Comparison of ENCODE assay signal across 13 cellular contexts in the genomic region with DNA sequence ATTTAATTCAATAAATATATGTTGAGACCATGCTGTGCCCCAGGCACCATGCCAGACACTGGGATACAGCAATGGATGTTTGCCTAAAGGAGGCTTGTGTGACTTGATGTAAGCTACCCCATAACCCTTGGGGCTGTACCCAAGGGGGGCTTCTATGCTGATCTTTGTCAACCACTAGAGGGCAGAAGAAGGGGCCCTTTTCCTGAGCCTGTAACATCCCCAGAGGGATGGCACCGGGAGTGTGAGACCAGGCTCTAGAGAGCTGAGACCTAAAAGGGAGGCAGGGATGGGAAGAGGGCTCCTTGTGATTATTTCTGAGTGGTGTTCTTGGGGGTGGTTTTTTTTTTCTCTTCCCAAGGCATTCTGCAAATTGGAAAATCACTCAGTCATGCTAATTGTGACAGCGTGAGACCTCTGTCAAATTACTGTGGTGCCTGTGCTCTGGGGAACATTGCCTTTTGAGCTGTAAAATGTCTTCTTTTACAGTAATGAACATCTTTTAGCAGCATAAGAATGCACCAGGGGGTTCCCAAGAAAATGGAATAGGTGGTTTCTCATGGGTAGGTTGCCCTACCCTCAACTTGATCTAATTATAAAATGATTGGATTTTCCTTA.
DNase-seq lines count a peak whose midpoint lies in the region; ATAC-seq and TF ChIP-seq lines count a peak whose summit lies in the region.
"Had no signal": no experiment of that assay in that cellular context is flagged by ENCODE, and none has a peak within 500 bp of the region (broad histone marks: within the 10 kb centered on the region; RNA-seq: fewer than 3 reads in every experiment).

No MANE protein-coding gene starts in this region.

- H3K27ac Mint-ChIP-seq in CD14-positive monocyte (peak overlapping the region in 1 of 7 donors; percentile 88), GM23338 (no peak overlapping the region)
- H3K27ac Mint-ChIP-seq: activated T-cell treated with anti-CD3 and anti-CD28 coated beads, Interleukin-2, amount 50 U/mL, for 24 hours had no signal

- peak overlapping the region; percentile 23; the same call in 1 of the 2 replicates for H2AFZ ChIP-seq in GM23338

- no peak overlapping the region for H3K4me3 ChIP-seq in GM23338
- H3K4me3 ChIP-seq: cardiac muscle cell, uterus had no signal

- peaks cover 0 to 10% (median 2%) of the 10 kb centered on the region in 7 donors for H3K9me3 Mint-ChIP-seq in CD14-positive monocyte
- H3K9me3 Mint-ChIP-seq in GM23338: peaks cover 4% of the 10 kb centered on the region; the same call in 1 of the 3 replicates
- H3K9me3 Mint-ChIP-seq: activated T-cell treated with anti-CD3 and anti-CD28 coated beads, Interleukin-2, amount 50 U/mL, for 24 hours had no signal

- peaks cover 7% of the 10 kb centered on the region; the same call in 1 of the 2 replicates for H3K4me1 ChIP-seq in GM23338 (ENCODE audit: insufficient read depth)
- H3K4me1 ChIP-seq: uterus had no signal

- TF ChIP-seq CTCF in CD14-positive monocyte (IDR thresholded peaks at IDR 0.05) (peak; percentile 10), GM23338 (conservative IDR thresholded peaks at IDR 0.05; ENCODE audit: low read depth in 2 of 2) (peak; percentile 84 to 86)

- intact Hi-C loops in CD14-positive monocyte (cut with micrococcal nuclease) (no loop called here), posterior vena cava (cut with DNase I) (no loop called here)

- H3F3A ChIP-seq in GM23338 (replicated peaks; ENCODE audit: low read depth): no peaks in the 10 kb centered on the region

- H3K36me3 Mint-ChIP-seq in CD14-positive monocyte (no peaks in the 10 kb centered on the region), GM23338 (ENCODE audit: low read depth) (peaks cover 4% of the 10 kb centered on the region; the same call in 1 of the 3 replicates)

- no peak overlapping the region for H3K4me3 Mint-ChIP-seq in CD14-positive monocyte
- H3K4me3 Mint-ChIP-seq in GM23338: no peak overlapping the region
- H3K4me3 Mint-ChIP-seq: activated T-cell treated with anti-CD3 and anti-CD28 coated beads, Interleukin-2, amount 50 U/mL, for 24 hours had no signal

- no peak overlapping the region for H3K27ac ChIP-seq in GM23338 (ENCODE audit: low read depth)
- H3K27ac ChIP-seq: cardiac muscle cell, uterus had no signal

- H3K27me3 ChIP-seq in GM23338 (ENCODE audit: insufficient read depth): no peaks in the 10 kb centered on the region
- H3K27me3 ChIP-seq: cardiac muscle cell, uterus had no signal

- no peaks in the 10 kb centered on the region for H3K79me2 ChIP-seq in GM23338 (replicated peaks; ENCODE audit: insufficient read depth)

- H3K9me2 ChIP-seq in GM23338 (ENCODE audit: insufficient read depth): peaks cover 6% of the 10 kb centered on the region

- H3K36me3 ChIP-seq in GM23338 (ENCODE audit: insufficient read depth): no peaks in the 10 kb centered on the region
- H3K36me3 ChIP-seq: cardiac muscle cell, uterus had no signal

- H3K4me1 Mint-ChIP-seq in CD14-positive monocyte (peaks cover 52% of the 10 kb centered on the region), GM23338 (peaks cover 25% of the 10 kb centered on the region)

- DNase-seq in CD14-positive monocyte (ENCODE audit: low spot score) (no peak), GM23338 (ENCODE audit: low spot score) (peak; percentile 81), RKO (ENCODE audit: low spot score) (peak; percentile 14), islet precursor cell (peak; percentile 56), posterior vena cava (ENCODE audit: low spot score) (no peak), epidermal melanocyte (ENCODE audit: insufficient read length, low spot score) (no peak), cerebellar cortex (ENCODE audit: low spot score) (no peak)
- DNase-seq: activated T-cell treated with anti-CD3 and anti-CD28 coated beads, Interleukin-2, amount 50 U/mL, for 24 hours; NCI-H1694; T-helper 1 cell; uterus had no signal

- no peak overlapping the region for H3K4me2 ChIP-seq in GM23338

- H4K20me1 ChIP-seq in GM23338 (replicated peaks; ENCODE audit: insufficient read depth): no peaks in the 10 kb centered on the region

- ATAC-seq in GM23338: peak; percentile 100
- ATAC-seq in activated CD4-positive, CD25-positive, alpha-beta regulatory T cell treated with anti-CD3 and anti-CD28 coated beads, Interleukin-2, amount 50 U/mL, for 24 hours: no peak

- H3K27me3 Mint-ChIP-seq in CD14-positive monocyte (ENCODE audit: low read depth in 3 of 3) (peaks cover 0 to 4% (median 2%) of the 10 kb centered on the region in 3 donors), GM23338 (ENCODE audit: insufficient read depth, low read depth, poor library complexity) (peaks cover 1% of the 10 kb centered on the region)
- H3K27me3 Mint-ChIP-seq: activated T-cell treated with anti-CD3 and anti-CD28 coated beads, Interleukin-2, amount 50 U/mL, for 24 hours had no signal

TF ChIP-seq in GM23338, 12 proteins besides CTCF, POLR2A, EP300 and RAD21:
- TF ChIP-seq ZNF331 (CRISPR knock-in tag; IDR thresholded peaks at IDR 0.05; ENCODE audit: low read depth) (no peak), ZNF462 (CRISPR knock-in tag; IDR thresholded peaks at IDR 0.05) (0 out of 2 replicates have a peak, but pooled peaks have one; percentile 10)
- TF ChIP-seq, protein P1, sequence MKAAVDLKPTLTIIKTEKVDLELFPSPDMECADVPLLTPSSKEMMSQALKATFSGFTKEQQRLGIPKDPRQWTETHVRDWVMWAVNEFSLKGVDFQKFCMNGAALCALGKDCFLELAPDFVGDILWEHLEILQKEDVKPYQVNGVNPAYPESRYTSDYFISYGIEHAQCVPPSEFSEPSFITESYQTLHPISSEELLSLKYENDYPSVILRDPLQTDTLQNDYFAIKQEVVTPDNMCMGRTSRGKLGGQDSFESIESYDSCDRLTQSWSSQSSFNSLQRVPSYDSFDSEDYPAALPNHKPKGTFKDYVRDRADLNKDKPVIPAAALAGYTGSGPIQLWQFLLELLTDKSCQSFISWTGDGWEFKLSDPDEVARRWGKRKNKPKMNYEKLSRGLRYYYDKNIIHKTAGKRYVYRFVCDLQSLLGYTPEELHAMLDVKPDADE (IDR thresholded peaks at IDR 0.05): no peak

Comparison
In these comparisons a context has a peak if more than half of its experiments do, and no peak if none do; other contexts are left out.
1. DNase-seq: peak in GM23338 (single experiment), RKO (single experiment) and islet precursor cell (single experiment); none in CD14-positive monocyte (single experiment), posterior vena cava (single experiment), epidermal melanocyte (single experiment) and cerebellar cortex (single experiment).